ENCODE assay signal across 2 cellular contexts in genomic region chr17:65185060-65185459, GRCh38.
TF ChIP-seq lines count a peak whose summit lies in the region.

No MANE protein-coding gene starts in this region.

TF ChIP-seq in GM23338, 12 proteins besides CTCF, POLR2A, EP300 and RAD21:
- TF ChIP-seq ETS1 (IDR thresholded peaks at IDR 0.05) (no peak), ZNF331 (CRISPR knock-in tag; IDR thresholded peaks at IDR 0.05; ENCODE audit: low read depth) (no peak), POLR2AphosphoS5 (IDR thresholded peaks at IDR 0.05; ENCODE audit: low read depth) (no peak), EZH2phosphoT487 (IDR thresholded peaks at IDR 0.05; ENCODE audit: unreplicated experiment) (no peak), EZH2 (IDR thresholded peaks at IDR 0.05; ENCODE audit: low read depth, unreplicated experiment) (no peak), CREB1 (CRISPR knock-in tag; IDR thresholded peaks at IDR 0.05; ENCODE audit: low read depth) (no peak), JUNB (IDR thresholded peaks at IDR 0.05; ENCODE audit: unreplicated experiment) (no peak), NANOG (IDR thresholded peaks at IDR 0.05; ENCODE audit: borderline replicate concordance) (no peak), STAT1 (IDR thresholded peaks at IDR 0.05; ENCODE audit: unreplicated experiment) (no peak), ZNF114 (CRISPR knock-in tag; IDR thresholded peaks at IDR 0.05) (no peak), REST (IDR thresholded peaks at IDR 0.05; ENCODE audit: unreplicated experiment) (no peak)
- TF ChIP-seq, protein P1, sequence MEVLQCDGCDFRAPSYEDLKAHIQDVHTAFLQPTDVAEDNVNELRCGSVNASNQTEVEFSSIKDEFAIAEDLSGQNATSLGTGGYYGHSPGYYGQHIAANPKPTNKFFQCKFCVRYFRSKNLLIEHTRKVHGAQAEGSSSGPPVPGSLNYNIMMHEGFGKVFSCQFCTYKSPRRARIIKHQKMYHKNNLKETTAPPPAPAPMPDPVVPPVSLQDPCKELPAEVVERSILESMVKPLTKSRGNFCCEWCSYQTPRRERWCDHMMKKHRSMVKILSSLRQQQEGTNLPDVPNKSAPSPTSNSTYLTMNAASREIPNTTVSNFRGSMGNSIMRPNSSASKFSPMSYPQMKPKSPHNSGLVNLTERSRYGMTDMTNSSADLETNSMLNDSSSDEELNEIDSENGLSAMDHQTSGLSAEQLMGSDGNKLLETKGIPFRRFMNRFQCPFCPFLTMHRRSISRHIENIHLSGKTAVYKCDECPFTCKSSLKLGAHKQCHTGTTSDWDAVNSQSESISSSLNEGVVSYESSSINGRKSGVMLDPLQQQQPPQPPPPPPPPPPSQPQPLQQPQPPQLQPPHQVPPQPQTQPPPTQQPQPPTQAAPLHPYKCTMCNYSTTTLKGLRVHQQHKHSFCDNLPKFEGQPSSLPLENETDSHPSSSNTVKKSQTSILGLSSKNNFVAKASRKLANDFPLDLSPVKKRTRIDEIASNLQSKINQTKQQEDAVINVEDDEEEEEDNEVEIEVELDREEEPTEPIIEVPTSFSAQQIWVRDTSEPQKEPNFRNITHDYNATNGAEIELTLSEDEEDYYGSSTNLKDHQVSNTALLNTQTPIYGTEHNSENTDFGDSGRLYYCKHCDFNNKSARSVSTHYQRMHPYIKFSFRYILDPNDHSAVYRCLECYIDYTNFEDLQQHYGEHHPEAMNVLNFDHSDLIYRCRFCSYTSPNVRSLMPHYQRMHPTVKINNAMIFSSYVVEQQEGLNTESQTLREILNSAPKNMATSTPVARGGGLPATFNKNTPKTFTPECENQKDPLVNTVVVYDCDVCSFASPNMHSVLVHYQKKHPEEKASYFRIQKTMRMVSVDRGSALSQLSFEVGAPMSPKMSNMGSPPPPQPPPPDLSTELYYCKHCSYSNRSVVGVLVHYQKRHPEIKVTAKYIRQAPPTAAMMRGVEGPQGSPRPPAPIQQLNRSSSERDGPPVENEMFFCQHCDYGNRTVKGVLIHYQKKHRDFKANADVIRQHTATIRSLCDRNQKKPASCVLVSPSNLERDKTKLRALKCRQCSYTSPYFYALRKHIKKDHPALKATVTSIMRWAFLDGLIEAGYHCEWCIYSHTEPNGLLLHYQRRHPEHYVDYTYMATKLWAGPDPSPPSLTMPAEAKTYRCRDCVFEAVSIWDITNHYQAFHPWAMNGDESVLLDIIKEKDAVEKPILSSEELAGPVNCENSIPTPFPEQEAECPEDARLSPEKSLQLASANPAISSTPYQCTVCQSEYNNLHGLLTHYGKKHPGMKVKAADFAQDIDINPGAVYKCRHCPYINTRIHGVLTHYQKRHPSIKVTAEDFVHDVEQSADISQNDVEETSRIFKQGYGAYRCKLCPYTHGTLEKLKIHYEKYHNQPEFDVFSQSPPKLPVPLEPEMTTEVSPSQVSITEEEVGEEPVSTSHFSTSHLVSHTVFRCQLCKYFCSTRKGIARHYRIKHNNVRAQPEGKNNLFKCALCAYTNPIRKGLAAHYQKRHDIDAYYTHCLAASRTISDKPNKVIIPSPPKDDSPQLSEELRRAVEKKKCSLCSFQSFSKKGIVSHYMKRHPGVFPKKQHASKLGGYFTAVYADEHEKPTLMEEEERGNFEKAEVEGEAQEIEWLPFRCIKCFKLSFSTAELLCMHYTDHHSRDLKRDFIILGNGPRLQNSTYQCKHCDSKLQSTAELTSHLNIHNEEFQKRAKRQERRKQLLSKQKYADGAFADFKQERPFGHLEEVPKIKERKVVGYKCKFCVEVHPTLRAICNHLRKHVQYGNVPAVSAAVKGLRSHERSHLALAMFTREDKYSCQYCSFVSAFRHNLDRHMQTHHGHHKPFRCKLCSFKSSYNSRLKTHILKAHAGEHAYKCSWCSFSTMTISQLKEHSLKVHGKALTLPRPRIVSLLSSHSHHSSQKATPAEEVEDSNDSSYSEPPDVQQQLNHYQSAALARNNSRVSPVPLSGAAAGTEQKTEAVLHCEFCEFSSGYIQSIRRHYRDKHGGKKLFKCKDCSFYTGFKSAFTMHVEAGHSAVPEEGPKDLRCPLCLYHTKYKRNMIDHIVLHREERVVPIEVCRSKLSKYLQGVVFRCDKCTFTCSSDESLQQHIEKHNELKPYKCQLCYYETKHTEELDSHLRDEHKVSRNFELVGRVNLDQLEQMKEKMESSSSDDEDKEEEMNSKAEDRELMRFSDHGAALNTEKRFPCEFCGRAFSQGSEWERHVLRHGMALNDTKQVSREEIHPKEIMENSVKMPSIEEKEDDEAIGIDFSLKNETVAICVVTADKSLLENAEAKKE (CRISPR knock-in tag; IDR thresholded peaks at IDR 0.05) = no peak

TF ChIP-seq in GM12878, 131 proteins besides CTCF, POLR2A, EP300 and RAD21 (continued from another document):
- TF ChIP-seq STAT1 (conservative IDR thresholded peaks at IDR 0.05) = no peak
- no peak for TF ChIP-seq LARP7 (IDR thresholded peaks at IDR 0.05)
- TF ChIP-seq KAT2A (conservative IDR thresholded peaks at IDR 0.05; ENCODE audit: control insufficient read depth, low read depth, low read length) = no peak
- no peak for TF ChIP-seq RFX5 (IDR thresholded peaks at IDR 0.05; ENCODE audit: low read depth, low read length)
- no peak for TF ChIP-seq WRNIP1 (IDR thresholded peaks at IDR 0.05; ENCODE audit: borderline replicate concordance, low read depth, low read length)
- TF ChIP-seq CEBPB (IDR thresholded peaks at IDR 0.05; ENCODE audit: borderline replicate concordance in 1 of 2, low read depth in 2 of 2, low read length in 2 of 2) = no peak
- TF ChIP-seq ZNF274 (IDR thresholded peaks at IDR 0.05; ENCODE audit: insufficient read depth, insufficient read length) = no peak
- TF ChIP-seq KDM1A (IDR thresholded peaks at IDR 0.05; ENCODE audit: borderline replicate concordance) = no peak
- TF ChIP-seq ZNF217 (IDR thresholded peaks at IDR 0.05) = no peak
